In genomic region chr22:45317551-45318167, GRCh38 we compare ENCODE assay signal across 1 cellular context.
TF ChIP-seq lines count a peak whose summit lies in the region.

No MANE protein-coding gene starts in this region.

TF ChIP-seq in GM23338, 12 proteins besides CTCF, POLR2A, EP300 and RAD21 (continued from another document):
- no peak for TF ChIP-seq ZNF462 (CRISPR knock-in tag; IDR thresholded peaks at IDR 0.05)
- no peak for TF ChIP-seq NANOG (IDR thresholded peaks at IDR 0.05; ENCODE audit: borderline replicate concordance)
- no peak for TF ChIP-seq JUNB (IDR thresholded peaks at IDR 0.05; ENCODE audit: unreplicated experiment)
- TF ChIP-seq POLR2AphosphoS5 (IDR thresholded peaks at IDR 0.05; ENCODE audit: low read depth) = no peak
